In genomic region chr6:79423216-79423615, GRCh38 we compare ENCODE assay signal across 23 cellular contexts.
DNase-seq lines count a peak whose midpoint lies in the region; ATAC-seq and TF ChIP-seq lines count a peak whose summit lies in the region.
"Had no signal": no experiment of that assay in that cellular context is flagged by ENCODE, and none has a peak within 500 bp of the region (broad histone marks: within the 10 kb centered on the region; RNA-seq: fewer than 3 reads in every experiment).

No MANE protein-coding gene starts in this region.

- no peak overlapping the region for H3K4me3 Mint-ChIP-seq in mesothelial cell of epicardium
- H3K4me3 Mint-ChIP-seq: CD8-positive, alpha-beta T cell had no signal

- WGBS in gastroesophageal sphincter (ENCODE audit: low coverage in 1 of 2), 2 donors: 29 to 33% methylated on average over 2 of the region's 2 CpGs

- H3K27ac ChIP-seq in angular gyrus (ENCODE audit: low read depth, low read length) (peak overlapping the region; percentile 37), gastroesophageal sphincter (no peak overlapping the region)
- H3K27ac ChIP-seq: RWPE1 had no signal

- no peak for TF ChIP-seq POLR2A in gastroesophageal sphincter (IDR thresholded peaks at IDR 0.05)

- TF ChIP-seq CTCF in mesothelial cell of epicardium (IDR thresholded peaks at IDR 0.05; ENCODE audit: unreplicated experiment) (no peak), gastroesophageal sphincter (IDR thresholded peaks at IDR 0.05) (no peak)

- no peaks in the 10 kb centered on the region for H3K27me3 ChIP-seq in gastroesophageal sphincter

- no peak overlapping the region for H3K4me3 ChIP-seq in gastroesophageal sphincter
- H3K4me3 ChIP-seq: K562 had no signal

- no peaks in the 10 kb centered on the region for H3K9me3 ChIP-seq in gastroesophageal sphincter
- H3K9me3 ChIP-seq: Caco-2 had no signal

- H3K4me1 ChIP-seq in gastroesophageal sphincter: peaks cover 0 to 10% (median 5%) of the 10 kb centered on the region in 3 donors
- H3K4me1 ChIP-seq: Caco-2 had no signal

- DNase-seq in NCI-H69 (lab: John Stamatoyannopoulos, UW) (peak; percentile 42), globus pallidus (ENCODE audit: low spot score) (peak; percentile 37), superior temporal gyrus (ENCODE audit: extremely low spot score) (peak; percentile 74), mesothelial cell of epicardium (ENCODE audit: low spot score in 2 of 2, unreplicated experiment in 2 of 2) (no peak), cerebellar nuclear complex (lab: John Stamatoyannopoulos, UW) (no peak)
- DNase-seq: Caco-2; CD8-positive, alpha-beta T cell; DMS79 treated with DMSO at 0.1 percent for 48 hours; HCEC 1CT; Kasumi-1; NCI-H1105 treated with DMSO at 0.1 percent for 48 hours; NCI-H146; NCI-H1930; NCI-H2107; NCI-H446; NCI-H524 treated with DMSO at 0.1 percent for 48 hours; NCI-H82; SHP77 had no signal

- H3K27me3 Mint-ChIP-seq in mesothelial cell of epicardium (ENCODE audit: low read depth): no peaks in the 10 kb centered on the region

- no peaks in the 10 kb centered on the region for H3K9me3 Mint-ChIP-seq in mesothelial cell of epicardium
- H3K9me3 Mint-ChIP-seq: CD8-positive, alpha-beta T cell had no signal

- no peak for TF ChIP-seq EP300 in gastroesophageal sphincter (IDR thresholded peaks at IDR 0.05)

- peaks cover 28% of the 10 kb centered on the region for H3K4me1 Mint-ChIP-seq in mesothelial cell of epicardium

- H3K27ac Mint-ChIP-seq in mesothelial cell of epicardium: no peak overlapping the region
- H3K27ac Mint-ChIP-seq: CD8-positive, alpha-beta T cell had no signal

- H3K36me3 Mint-ChIP-seq in mesothelial cell of epicardium: no peaks in the 10 kb centered on the region
- H3K36me3 Mint-ChIP-seq: CD8-positive, alpha-beta T cell had no signal

- ATAC-seq in gastroesophageal sphincter: no peak
- ATAC-seq: CD8-positive, alpha-beta T cell; K562; Panc1 had no signal

- no peaks in the 10 kb centered on the region for H3K36me3 ChIP-seq in gastroesophageal sphincter

Comparison
In these comparisons a context has a peak if more than half of its experiments do, and no peak if none do; other contexts are left out.
1. DNase-seq: peak in NCI-H69 (single experiment), globus pallidus (single experiment) and superior temporal gyrus (single experiment); none in mesothelial cell of epicardium (0 of 2) and cerebellar nuclear complex (0 of 2).